Comparison of ENCODE assay signal across 19 cellular contexts in the genomic region with DNA sequence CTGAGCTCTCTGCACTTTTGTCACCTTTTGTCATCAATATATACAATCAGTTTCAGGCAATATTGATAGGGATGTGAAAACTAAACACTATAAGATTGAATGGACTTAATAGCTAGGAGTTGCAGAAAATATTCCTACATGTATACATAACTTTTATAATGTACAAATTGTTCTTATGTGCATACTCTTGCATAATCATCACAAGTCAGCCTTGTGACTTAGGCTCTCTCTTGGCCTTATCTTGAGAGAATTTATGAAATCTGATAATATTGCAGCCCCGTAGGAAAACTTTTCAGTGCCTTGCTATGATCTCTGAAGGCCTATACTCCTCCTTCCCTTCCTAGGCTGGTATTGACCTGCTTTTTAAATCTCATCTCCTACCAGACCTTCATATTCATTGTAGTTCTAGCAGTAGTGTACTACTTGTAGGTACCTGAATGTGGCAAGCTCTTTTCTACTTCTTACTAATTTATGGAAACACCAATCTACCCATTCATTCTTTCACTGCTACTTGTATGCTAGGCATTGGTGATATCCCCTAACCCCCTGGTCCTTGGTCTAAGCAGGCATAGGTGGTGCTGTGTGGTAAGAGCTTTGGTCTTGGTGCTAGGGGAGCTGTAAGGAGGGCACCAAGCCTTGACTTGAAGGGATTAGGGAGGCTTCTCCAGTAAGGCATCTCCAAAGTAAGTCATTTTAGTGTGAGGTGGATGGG.
DNase-seq lines count a peak whose midpoint lies in the region; ATAC-seq and TF ChIP-seq lines count a peak whose summit lies in the region.
"Had no signal": no experiment of that assay in that cellular context is flagged by ENCODE, and none has a peak within 500 bp of the region (broad histone marks: within the 10 kb centered on the region; RNA-seq: fewer than 3 reads in every experiment).

No MANE protein-coding gene starts in this region.

- H3K4me3 ChIP-seq in cardiac muscle cell (no peak overlapping the region), left ventricle myocardium inferior (no peak overlapping the region), upper lobe of right lung (no peak overlapping the region)
- H3K4me3 ChIP-seq: gastroesophageal sphincter, GM12878, testis had no signal

- peak overlapping the region; percentile 32 for H3K27ac ChIP-seq in cardiac muscle cell
- no peak overlapping the region for H3K27ac ChIP-seq in left ventricle myocardium inferior (replicated peaks)
- H3K27ac ChIP-seq in upper lobe of right lung, result peak overlapping the region; percentile 59
- H3K27ac ChIP-seq: gastroesophageal sphincter, testis had no signal

- H3K9me3 Mint-ChIP-seq in activated T-helper 2 cell treated with anti-CD3 and anti-CD28 coated beads, Interferon-gamma antibody, Interleukin-2, Interleukin-4, amounts not matched to agents 10 μg/mL and 5 μg/mL and 100 μg/mL, durations not matched to agents 14 hours and 24 hours and 36 hours, result peaks cover 19% of the 10 kb centered on the region

- no peak for TF ChIP-seq CTCF in cardiac muscle cell (IDR thresholded peaks at IDR 0.05; ENCODE audit: low read depth, low read length)
- TF ChIP-seq CTCF in left ventricle myocardium inferior (IDR thresholded peaks at IDR 0.05; ENCODE audit: borderline replicate concordance), result no peak
- no peak for TF ChIP-seq CTCF in upper lobe of right lung (IDR thresholded peaks at IDR 0.05)

- H3K27me3 Mint-ChIP-seq in activated T-helper 2 cell treated with anti-CD3 and anti-CD28 coated beads, Interferon-gamma antibody, Interleukin-2, Interleukin-4, amounts not matched to agents 10 μg/mL and 5 μg/mL and 100 μg/mL, durations not matched to agents 14 hours and 24 hours and 36 hours (ENCODE audit: low read depth), result no peaks in the 10 kb centered on the region
- H3K27me3 Mint-ChIP-seq: T-cell had no signal

- H3K4me3 Mint-ChIP-seq in activated T-helper 2 cell treated with anti-CD3 and anti-CD28 coated beads, Interferon-gamma antibody, Interleukin-2, Interleukin-4, amounts not matched to agents 10 μg/mL and 5 μg/mL and 100 μg/mL, durations not matched to agents 14 hours and 24 hours and 36 hours (ENCODE audit: low read depth), result no peak overlapping the region
- H3K4me3 Mint-ChIP-seq: WTC11 had no signal

- no peak for DNase-seq in cardiac muscle cell (ENCODE audit: low read depth in 1 of 2, low spot score in 1 of 2)
- no peak for DNase-seq in left ventricle myocardium inferior
- DNase-seq in activated T-helper 2 cell treated with anti-CD3 and anti-CD28 coated beads, Interferon-gamma antibody, Interleukin-2, Interleukin-4, amounts not matched to agents 10 μg/mL and 5 μg/mL and 100 μg/mL, durations not matched to agents 14 hours and 24 hours and 36 hours (ENCODE audit: low spot score), result no peak
- peak; percentile 16 for DNase-seq in iris pigment epithelial cell (ENCODE audit: low read depth)
- no peak for DNase-seq in upper lobe of right lung
- no peak for DNase-seq in DMS53 treated with DMSO at 0.1 percent for 48 hours (lab: John Stamatoyannopoulos, UW; ENCODE audit: unreplicated experiment)
- DNase-seq: activated CD8-positive, alpha-beta memory T cell treated with anti-CD3 and anti-CD28 coated beads, Interleukin-2, amount 50 U/mL, for 4 hours; anterior cingulate cortex; GDM1; left ventricle myocardium superior; NCI-H187 treated with DMSO at 0.1 percent for 48 hours; stimulated activated CD4-positive, alpha-beta T cell treated with anti-CD3 and anti-CD28 coated beads, Interleukin-2, amount 100 ng/mL, for 48 hours; testis had no signal

- H3K36me3 ChIP-seq in cardiac muscle cell (no peaks in the 10 kb centered on the region), left ventricle myocardium inferior (no peaks in the 10 kb centered on the region), upper lobe of right lung (no peaks in the 10 kb centered on the region)
- H3K36me3 ChIP-seq: gastroesophageal sphincter had no signal

- H3K27me3 ChIP-seq in cardiac muscle cell (no peaks in the 10 kb centered on the region), left ventricle myocardium inferior (ENCODE audit: low read depth) (no peaks in the 10 kb centered on the region), upper lobe of right lung (no peaks in the 10 kb centered on the region)
- H3K27me3 ChIP-seq: gastroesophageal sphincter, testis had no signal

- peak overlapping the region; percentile 15 for H3K27ac Mint-ChIP-seq in activated T-helper 2 cell treated with anti-CD3 and anti-CD28 coated beads, Interferon-gamma antibody, Interleukin-2, Interleukin-4, amounts not matched to agents 10 μg/mL and 5 μg/mL and 100 μg/mL, durations not matched to agents 14 hours and 24 hours and 36 hours
- H3K27ac Mint-ChIP-seq: WTC11 had no signal

- ATAC-seq in upper lobe of right lung, result peak; percentile 34
- no peak for ATAC-seq in HG03280 (IDR thresholded peaks at IDR 0.05; ENCODE audit: unreplicated experiment)
- no peak for ATAC-seq in GM21423 (IDR thresholded peaks at IDR 0.05; ENCODE audit: unreplicated experiment)
- ATAC-seq: gastroesophageal sphincter, GM12878, left ventricle myocardium superior, T-cell, WTC11 had no signal

- peaks cover 51% of the 10 kb centered on the region for H3K36me3 Mint-ChIP-seq in activated T-helper 2 cell treated with anti-CD3 and anti-CD28 coated beads, Interferon-gamma antibody, Interleukin-2, Interleukin-4, amounts not matched to agents 10 μg/mL and 5 μg/mL and 100 μg/mL, durations not matched to agents 14 hours and 24 hours and 36 hours (ENCODE audit: low read depth)

- H3K4me1 ChIP-seq in cardiac muscle cell (ENCODE audit: low read depth) (peaks cover 52% of the 10 kb centered on the region), left ventricle myocardium inferior (peaks cover 47% of the 10 kb centered on the region), upper lobe of right lung (peaks cover 53% of the 10 kb centered on the region)
- H3K4me1 ChIP-seq: testis had no signal

- H3K4me1 Mint-ChIP-seq in activated T-helper 2 cell treated with anti-CD3 and anti-CD28 coated beads, Interferon-gamma antibody, Interleukin-2, Interleukin-4, amounts not matched to agents 10 μg/mL and 5 μg/mL and 100 μg/mL, durations not matched to agents 14 hours and 24 hours and 36 hours (ENCODE audit: low read depth), result peaks cover 74% of the 10 kb centered on the region

- intact Hi-C loops in left ventricle myocardium inferior (cut with micrococcal nuclease) (no loop called here), upper lobe of right lung (cut with DNase I) (no loop called here)
- intact Hi-C loops in activated T-helper 2 cell treated with anti-CD3 and anti-CD28 coated beads, Interferon-gamma antibody, Interleukin-2, Interleukin-4, amounts not matched to agents 10 μg/mL and 5 μg/mL and 100 μg/mL, durations not matched to agents 14 hours and 24 hours and 36 hours (cut with micrococcal nuclease), result no loop called here

- no peaks in the 10 kb centered on the region for H3K9me3 ChIP-seq in cardiac muscle cell (ENCODE audit: low read depth)
- no peaks in the 10 kb centered on the region for H3K9me3 ChIP-seq in left ventricle myocardium inferior (replicated peaks)
- no peaks in the 10 kb centered on the region for H3K9me3 ChIP-seq in upper lobe of right lung
- H3K9me3 ChIP-seq: gastroesophageal sphincter, testis had no signal
